8 cellular contexts compared by ENCODE assay signal in genomic region chr11:44609028-44609782, GRCh38. TPM values are rescaled to one million over a fixed set of nuclear protein-coding genes. Genes with fewer than 3 reads are reported as not detected.
DNase-seq lines count a peak whose midpoint lies in the region; ATAC-seq and TF ChIP-seq lines count a peak whose summit lies in the region.

No MANE protein-coding gene starts in this region.

- DNase-seq in NCI-H510A treated with DMSO at 0.1 percent for 48 hours (lab: John Stamatoyannopoulos, UW) (peak; percentile 11), NCI-H510A (lab: John Stamatoyannopoulos, UW) (no peak), natural killer cell (no peak), uterus (no peak), Right ventricle myocardium superior (no peak)
- DNase-seq in activated CD4-positive, alpha-beta T cell treated with anti-CD3 and anti-CD28 coated beads for 48 hours, result peak; percentile 44

- no peaks in the 10 kb centered on the region for H3K9me3 Mint-ChIP-seq in natural killer cell

- H3K27ac ChIP-seq in uterus, result no peak overlapping the region

- ATAC-seq in HG02938 (IDR thresholded peaks at IDR 0.05; ENCODE audit: unreplicated experiment) (peak; percentile 41), natural killer cell (peak; percentile 55 to 72 (median 68)), Right ventricle myocardium superior (ENCODE audit: poor library complexity) (no peak), GM21360 (IDR thresholded peaks at IDR 0.05; ENCODE audit: unreplicated experiment) (no peak)

- H3K27me3 ChIP-seq in uterus, result no peaks in the 10 kb centered on the region

- TF ChIP-seq POLR2A in uterus (IDR thresholded peaks at IDR 0.05), result no peak

- H3K36me3 ChIP-seq in uterus, result no peaks in the 10 kb centered on the region

- H3K4me1 Mint-ChIP-seq in natural killer cell, result peaks cover 26 to 28% of the 10 kb centered on the region in 2 donors

- no peaks in the 10 kb centered on the region for H3K9me3 ChIP-seq in uterus

- no peaks in the 10 kb centered on the region for H3K27me3 Mint-ChIP-seq in natural killer cell (ENCODE audit: low read depth in 2 of 2)

- H3K36me3 Mint-ChIP-seq in natural killer cell, result no peaks in the 10 kb centered on the region

- intact Hi-C loops in natural killer cell (cut with micrococcal nuclease), result no loop called here
- intact Hi-C loops in uterus (cut with DNase I; ENCODE audit: low total_unique reads), result no loop called here
- intact Hi-C loops in Right ventricle myocardium superior (cut with DNase I), result no loop called here

- H3K4me3 ChIP-seq in uterus, result no peak overlapping the region

- peak overlapping the region; percentile 81 to 83 for H3K27ac Mint-ChIP-seq in natural killer cell

- H3K4me3 Mint-ChIP-seq in natural killer cell, result peak overlapping the region; percentile 53

- TF ChIP-seq CTCF in natural killer cell (IDR thresholded peaks at IDR 0.05) (no peak), uterus (IDR thresholded peaks at IDR 0.05) (no peak)

- H3K4me1 ChIP-seq in uterus, result no peaks in the 10 kb centered on the region

RNA-seq across cellular contexts. Expression of gene CD82, which starts 43.7 kb away (rescaled TPM):
- 10 to 100 TPM; 11.6 to 42.1 (median 13.0) TPM for total RNA-seq in natural killer cell
- total RNA-seq in uterus, result 10 to 100 TPM; 10.2 to 26.3 (median 20.8) TPM
- total RNA-seq in Right ventricle myocardium superior, result 54.6 TPM

Comparison
In these comparisons a context has a peak if more than half of its experiments do, and no peak if none do; other contexts are left out.
1. DNase-seq: peak in NCI-H510A treated with DMSO at 0.1 percent for 48 hours (single experiment) and activated CD4-positive, alpha-beta T cell treated with anti-CD3 and anti-CD28 coated beads for 48 hours (single experiment); none in NCI-H510A (single experiment), natural killer cell (single experiment), uterus (0 of 2) and Right ventricle myocardium superior (single experiment).
2. ATAC-seq: peak in HG02938 (single experiment) and natural killer cell (3 of 3); none in Right ventricle myocardium superior (single experiment) and GM21360 (single experiment).